25 cellular contexts compared by ENCODE assay signal in the genomic region with DNA sequence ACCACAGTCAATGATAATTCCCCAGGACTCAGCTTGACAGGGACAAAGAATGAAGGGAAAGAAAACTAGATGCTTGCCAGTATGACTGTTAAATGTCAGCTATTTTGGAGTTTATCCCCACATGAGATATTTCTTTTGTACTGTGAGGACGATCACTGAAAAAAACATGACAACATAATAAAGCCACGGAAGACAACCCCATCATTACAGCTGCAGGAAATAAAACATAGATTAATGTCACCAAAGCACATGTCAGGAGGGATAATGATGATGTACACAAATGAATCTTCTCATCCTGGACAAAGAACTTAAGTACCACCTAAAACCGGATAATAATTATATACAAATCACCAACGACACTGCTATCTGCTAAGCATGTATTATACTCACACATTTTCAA.
"Had no signal": no experiment of that assay in that cellular context is flagged by ENCODE, and none has a peak within 500 bp of the region (broad histone marks: within the 10 kb centered on the region; RNA-seq: fewer than 3 reads in every experiment).

No MANE protein-coding gene starts in this region.

- ATAC-seq: activated CD4-positive, alpha-beta T cell treated with anti-CD3 and anti-CD28 coated beads for 36 hours; activated naive CD4-positive, alpha-beta T cell treated with anti-CD3 and anti-CD28 coated beads, Interleukin-2, amount 50 U/mL, for 72 hours; activated T-helper 17 cell treated with anti-CD3 and anti-CD28 coated beads, Interleukin-2, amount 50 U/mL, for 72 hours; left lobe of liver; lower lobe of right lung; mucosa of descending colon; WTC11 had no signal

- H3K9me3 ChIP-seq: ascending aorta, esophagus muscularis mucosa, lower lobe of right lung, mucosa of descending colon, upper lobe of left lung had no signal

- H2AFZ ChIP-seq: hepatocyte had no signal

- H3K4me2 ChIP-seq: hepatocyte had no signal

- H3K27ac ChIP-seq: ascending aorta, esophagus muscularis mucosa, hepatocyte, lower lobe of right lung, upper lobe of left lung had no signal

- H3K4me3 ChIP-seq: ascending aorta, esophagus muscularis mucosa, hepatocyte, lower lobe of right lung, mucosa of descending colon, upper lobe of left lung had no signal

- H3K79me2 ChIP-seq: hepatocyte had no signal

- H3K27me3 ChIP-seq: ascending aorta, esophagus muscularis mucosa, hepatocyte, upper lobe of left lung had no signal

- H3K36me3 ChIP-seq: ascending aorta, esophagus muscularis mucosa, lower lobe of right lung, upper lobe of left lung had no signal

- H3K4me1 ChIP-seq: ascending aorta, esophagus muscularis mucosa, lower lobe of right lung, upper lobe of left lung had no signal

- DNase-seq: activated CD4-positive, alpha-beta T cell treated with anti-CD3 and anti-CD28 coated beads for 36 hours; activated CD4-positive, alpha-beta T cell treated with anti-CD3 and anti-CD28 coated beads, Interleukin-2, amount 50 U/mL, for 4 hours; activated CD8-positive, alpha-beta memory T cell treated with anti-CD3 and anti-CD28 coated beads for 24 hours; activated CD8-positive, alpha-beta memory T cell treated with anti-CD3 and anti-CD28 coated beads, Interleukin-2, amount 50 U/mL, for 4 hours; activated T-cell treated with anti-CD3 and anti-CD28 coated beads, Interleukin-2, amount 50 U/mL, for 24 hours; central memory CD4-positive, alpha-beta T cell; dermis blood vessel endothelial cell; effector memory CD4-positive, alpha-beta T cell; glutamatergic neuron; immature natural killer cell; lower lobe of right lung; mesendoderm; mucosa of descending colon; nephron progenitor cell; stimulated activated CD4-positive, alpha-beta T cell treated with anti-CD3 and anti-CD28 coated beads, Interleukin-4, amount 100 ng/mL, for 1 hour; stimulated activated naive CD4-positive, alpha-beta T cell treated with Interleukin-2 at 50 U/mL for 16 hours; T-helper 9 cell; upper lobe of left lung had no signal
